1 cellular context compared by ENCODE assay signal in the genomic region with DNA sequence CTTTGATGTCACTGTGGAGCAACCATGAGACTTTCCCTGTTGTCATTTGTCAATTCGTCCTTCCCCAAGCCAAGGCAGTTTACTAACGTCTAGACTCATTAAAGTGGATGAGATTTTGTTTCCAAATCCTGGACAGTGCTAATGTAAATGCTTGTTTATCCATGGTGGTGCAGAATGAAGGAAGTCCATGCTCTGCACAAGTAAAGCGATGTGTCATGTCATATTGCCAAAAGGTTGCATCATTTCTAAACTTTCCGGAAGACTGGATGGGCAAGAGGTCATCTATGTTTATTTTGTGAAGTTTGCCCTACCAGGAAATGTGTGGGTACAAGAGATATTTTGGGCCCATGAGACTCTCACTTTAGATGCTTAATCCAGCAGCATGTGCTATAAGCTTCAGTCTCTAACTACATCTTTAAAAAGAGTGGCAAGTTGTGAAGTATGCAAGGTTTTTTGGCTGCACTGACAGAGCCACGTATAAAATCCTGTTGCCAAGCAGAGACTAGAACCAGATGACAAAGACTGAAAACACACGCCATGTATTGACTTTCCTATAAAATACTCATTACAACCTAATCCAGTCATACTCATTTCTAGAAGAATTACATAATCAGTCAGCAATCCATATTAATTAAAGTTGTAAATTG.
A peak's percentile ranks its signal among the peaks of the same experiment; 100 is the strongest.
TF ChIP-seq lines count a peak whose summit lies in the region.

No MANE protein-coding gene starts in this region.

TF ChIP-seq in K562, 482 proteins besides CTCF, POLR2A, EP300 and RAD21 (continued from another document and continues in another):
- TF ChIP-seq, protein P1, sequence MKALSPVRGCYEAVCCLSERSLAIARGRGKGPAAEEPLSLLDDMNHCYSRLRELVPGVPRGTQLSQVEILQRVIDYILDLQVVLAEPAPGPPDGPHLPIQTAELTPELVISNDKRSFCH (CRISPR knock-in tag; IDR thresholded peaks at IDR 0.05): peak; percentile 47; the same call in 1 of the 2 replicates
- TF ChIP-seq, protein P1 (tag; IDR thresholded peaks at IDR 0.05): peak; percentile 71
- TF ChIP-seq ELF4 (CRISPR knock-in tag; IDR thresholded peaks at IDR 0.05) (no peak), ZNF445 (CRISPR knock-in tag; IDR thresholded peaks at IDR 0.05; ENCODE audit: low read depth) (no peak), MTA1 (IDR thresholded peaks at IDR 0.05; ENCODE audit: borderline replicate concordance) (peak; percentile 64; the same call in 1 of the 2 replicates), SMAD1 (IDR thresholded peaks at IDR 0.05; ENCODE audit: low read depth, low read length, partially characterized antibody) (no peak), RBFOX2 (IDR thresholded peaks at IDR 0.05; ENCODE audit: low read depth, low read length) (0 out of 2 replicates have a peak, but pooled peaks have one; percentile 37), MECOM (CRISPR knock-in tag; IDR thresholded peaks at IDR 0.05) (peak; percentile 71), BDP1 (IDR thresholded peaks at IDR 0.05; ENCODE audit: insufficient read depth, insufficient read length) (no peak), NR4A1 (CRISPR knock-in tag; IDR thresholded peaks at IDR 0.05) (no peak), NR4A1 (tag; IDR thresholded peaks at IDR 0.05) (0 out of 2 replicates have a peak, but pooled peaks have one; percentile 74), TGIF2 (CRISPR knock-in tag; IDR thresholded peaks at IDR 0.05) (no peak), KDM5B (IDR thresholded peaks at IDR 0.05; ENCODE audit: insufficient replicate concordance, low read depth, low read length) (no peak), PML (IDR thresholded peaks at IDR 0.05; ENCODE audit: low read length) (peak; percentile 36; the same call in 1 of the 2 replicates), THRAP3 (IDR thresholded peaks at IDR 0.05; ENCODE audit: borderline replicate concordance) (no peak), ARNT (IDR thresholded peaks at IDR 0.05) (peak in 1 of 2 experiments; percentile 74; a peak in 1 of 4 replicates), ZNF232 (CRISPR knock-in tag; IDR thresholded peaks at IDR 0.05) (no peak), EP400 (IDR thresholded peaks at IDR 0.05) (peak; percentile 85), RFX7 (CRISPR knock-in tag; IDR thresholded peaks at IDR 0.05) (no peak), ZFPM2 (CRISPR knock-in tag; IDR thresholded peaks at IDR 0.05) (no peak), ZNF121 (CRISPR knock-in tag; conservative IDR thresholded peaks at IDR 0.05) (no peak), ZNF696 (CRISPR knock-in tag; conservative IDR thresholded peaks at IDR 0.05) (no peak), YY1 (IDR thresholded peaks at IDR 0.05; ENCODE audit: borderline replicate concordance in 1 of 3, control insufficient read depth in 1 of 3, extremely low read depth in 1 of 3, insufficient read depth in 3 of 3, insufficient read length in 1 of 3, insufficient replicate concordance in 2 of 3, low read depth in 1 of 3, low read length in 2 of 3) (no peak), CBX2 (IDR thresholded peaks at IDR 0.05; ENCODE audit: insufficient read depth, low read length, poor library complexity, severe bottlenecking) (no peak), SPI1 (IDR thresholded peaks at IDR 0.05; ENCODE audit: borderline replicate concordance, low read depth, low read length) (peak; percentile 61; the same call in 1 of the 2 replicates), LEF1 (IDR thresholded peaks at IDR 0.05) (peak; percentile 43; the same call in 1 of the 2 replicates), ZC3H11A (IDR thresholded peaks at IDR 0.05; ENCODE audit: low read depth, low read length) (no peak), IRF2 (CRISPR knock-in tag; IDR thresholded peaks at IDR 0.05) (no peak), DACH1 (IDR thresholded peaks at IDR 0.05; ENCODE audit: partially characterized antibody) (no peak), HDAC1 (IDR thresholded peaks at IDR 0.05) (0 out of 4 replicates have a peak, but pooled peaks of 1 of the 2 experiments have one; percentile 33), ZBED1 (IDR thresholded peaks at IDR 0.05) (no peak), DPF2 (IDR thresholded peaks at IDR 0.05) (peak; percentile 71), KAT8 (IDR thresholded peaks at IDR 0.05; ENCODE audit: low read depth) (no peak), FOXM1 (IDR thresholded peaks at IDR 0.05; ENCODE audit: low read depth) (no peak; the same call in 1 of the 2 replicates), FOXM1 (CRISPR knock-in tag; IDR thresholded peaks at IDR 0.05; ENCODE audit: low read depth) (no peak), HSF4 (CRISPR knock-in tag; IDR thresholded peaks at IDR 0.05; ENCODE audit: borderline replicate concordance) (peak; percentile 84; the same call in 1 of the 2 replicates), ZNF589 (CRISPR knock-in tag; IDR thresholded peaks at IDR 0.05; ENCODE audit: low read depth) (peak; percentile 95)
- TF ChIP-seq, protein P2, sequence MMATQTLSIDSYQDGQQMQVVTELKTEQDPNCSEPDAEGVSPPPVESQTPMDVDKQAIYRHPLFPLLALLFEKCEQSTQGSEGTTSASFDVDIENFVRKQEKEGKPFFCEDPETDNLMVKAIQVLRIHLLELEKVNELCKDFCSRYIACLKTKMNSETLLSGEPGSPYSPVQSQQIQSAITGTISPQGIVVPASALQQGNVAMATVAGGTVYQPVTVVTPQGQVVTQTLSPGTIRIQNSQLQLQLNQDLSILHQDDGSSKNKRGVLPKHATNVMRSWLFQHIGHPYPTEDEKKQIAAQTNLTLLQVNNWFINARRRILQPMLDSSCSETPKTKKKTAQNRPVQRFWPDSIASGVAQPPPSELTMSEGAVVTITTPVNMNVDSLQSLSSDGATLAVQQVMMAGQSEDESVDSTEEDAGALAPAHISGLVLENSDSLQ (IDR thresholded peaks at IDR 0.05): peak; percentile 60
- TF ChIP-seq, protein P3, sequence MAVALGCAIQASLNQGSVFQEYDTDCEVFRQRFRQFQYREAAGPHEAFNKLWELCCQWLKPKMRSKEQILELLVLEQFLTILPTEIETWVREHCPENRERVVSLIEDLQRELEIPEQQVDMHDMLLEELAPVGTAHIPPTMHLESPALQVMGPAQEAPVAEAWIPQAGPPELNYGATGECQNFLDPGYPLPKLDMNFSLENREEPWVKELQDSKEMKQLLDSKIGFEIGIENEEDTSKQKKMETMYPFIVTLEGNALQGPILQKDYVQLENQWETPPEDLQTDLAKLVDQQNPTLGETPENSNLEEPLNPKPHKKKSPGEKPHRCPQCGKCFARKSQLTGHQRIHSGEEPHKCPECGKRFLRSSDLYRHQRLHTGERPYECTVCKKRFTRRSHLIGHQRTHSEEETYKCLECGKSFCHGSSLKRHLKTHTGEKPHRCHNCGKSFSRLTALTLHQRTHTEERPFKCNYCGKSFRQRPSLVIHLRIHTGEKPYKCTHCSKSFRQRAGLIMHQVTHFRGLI (CRISPR knock-in tag; IDR thresholded peaks at IDR 0.05): peak; percentile 85
- TF ChIP-seq, protein P4, sequence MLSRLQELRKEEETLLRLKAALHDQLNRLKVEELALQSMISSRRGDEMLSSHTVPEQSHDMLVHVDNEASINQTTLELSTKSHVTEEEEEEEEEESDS (CRISPR knock-in tag; IDR thresholded peaks at IDR 0.05): no peak
- TF ChIP-seq, protein P5, sequence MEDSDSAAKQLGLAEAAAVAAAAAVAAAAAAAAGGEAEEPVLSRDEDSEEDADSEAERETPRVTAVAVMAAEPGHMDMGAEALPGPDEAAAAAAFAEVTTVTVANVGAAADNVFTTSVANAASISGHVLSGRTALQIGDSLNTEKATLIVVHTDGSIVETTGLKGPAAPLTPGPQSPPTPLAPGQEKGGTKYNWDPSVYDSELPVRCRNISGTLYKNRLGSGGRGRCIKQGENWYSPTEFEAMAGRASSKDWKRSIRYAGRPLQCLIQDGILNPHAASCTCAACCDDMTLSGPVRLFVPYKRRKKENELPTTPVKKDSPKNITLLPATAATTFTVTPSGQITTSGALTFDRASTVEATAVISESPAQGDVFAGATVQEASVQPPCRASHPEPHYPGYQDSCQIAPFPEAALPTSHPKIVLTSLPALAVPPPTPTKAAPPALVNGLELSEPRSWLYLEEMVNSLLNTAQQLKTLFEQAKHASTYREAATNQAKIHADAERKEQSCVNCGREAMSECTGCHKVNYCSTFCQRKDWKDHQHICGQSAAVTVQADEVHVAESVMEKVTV (CRISPR knock-in tag; IDR thresholded peaks at IDR 0.05): peak; percentile 69; the same call in 1 of the 2 replicates
- TF ChIP-seq, protein P6, sequence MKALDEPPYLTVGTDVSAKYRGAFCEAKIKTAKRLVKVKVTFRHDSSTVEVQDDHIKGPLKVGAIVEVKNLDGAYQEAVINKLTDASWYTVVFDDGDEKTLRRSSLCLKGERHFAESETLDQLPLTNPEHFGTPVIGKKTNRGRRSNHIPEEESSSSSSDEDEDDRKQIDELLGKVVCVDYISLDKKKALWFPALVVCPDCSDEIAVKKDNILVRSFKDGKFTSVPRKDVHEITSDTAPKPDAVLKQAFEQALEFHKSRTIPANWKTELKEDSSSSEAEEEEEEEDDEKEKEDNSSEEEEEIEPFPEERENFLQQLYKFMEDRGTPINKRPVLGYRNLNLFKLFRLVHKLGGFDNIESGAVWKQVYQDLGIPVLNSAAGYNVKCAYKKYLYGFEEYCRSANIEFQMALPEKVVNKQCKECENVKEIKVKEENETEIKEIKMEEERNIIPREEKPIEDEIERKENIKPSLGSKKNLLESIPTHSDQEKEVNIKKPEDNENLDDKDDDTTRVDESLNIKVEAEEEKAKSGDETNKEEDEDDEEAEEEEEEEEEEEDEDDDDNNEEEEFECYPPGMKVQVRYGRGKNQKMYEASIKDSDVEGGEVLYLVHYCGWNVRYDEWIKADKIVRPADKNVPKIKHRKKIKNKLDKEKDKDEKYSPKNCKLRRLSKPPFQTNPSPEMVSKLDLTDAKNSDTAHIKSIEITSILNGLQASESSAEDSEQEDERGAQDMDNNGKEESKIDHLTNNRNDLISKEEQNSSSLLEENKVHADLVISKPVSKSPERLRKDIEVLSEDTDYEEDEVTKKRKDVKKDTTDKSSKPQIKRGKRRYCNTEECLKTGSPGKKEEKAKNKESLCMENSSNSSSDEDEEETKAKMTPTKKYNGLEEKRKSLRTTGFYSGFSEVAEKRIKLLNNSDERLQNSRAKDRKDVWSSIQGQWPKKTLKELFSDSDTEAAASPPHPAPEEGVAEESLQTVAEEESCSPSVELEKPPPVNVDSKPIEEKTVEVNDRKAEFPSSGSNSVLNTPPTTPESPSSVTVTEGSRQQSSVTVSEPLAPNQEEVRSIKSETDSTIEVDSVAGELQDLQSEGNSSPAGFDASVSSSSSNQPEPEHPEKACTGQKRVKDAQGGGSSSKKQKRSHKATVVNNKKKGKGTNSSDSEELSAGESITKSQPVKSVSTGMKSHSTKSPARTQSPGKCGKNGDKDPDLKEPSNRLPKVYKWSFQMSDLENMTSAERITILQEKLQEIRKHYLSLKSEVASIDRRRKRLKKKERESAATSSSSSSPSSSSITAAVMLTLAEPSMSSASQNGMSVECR (CRISPR knock-in tag; IDR thresholded peaks at IDR 0.05): no peak
- TF ChIP-seq, protein P7, sequence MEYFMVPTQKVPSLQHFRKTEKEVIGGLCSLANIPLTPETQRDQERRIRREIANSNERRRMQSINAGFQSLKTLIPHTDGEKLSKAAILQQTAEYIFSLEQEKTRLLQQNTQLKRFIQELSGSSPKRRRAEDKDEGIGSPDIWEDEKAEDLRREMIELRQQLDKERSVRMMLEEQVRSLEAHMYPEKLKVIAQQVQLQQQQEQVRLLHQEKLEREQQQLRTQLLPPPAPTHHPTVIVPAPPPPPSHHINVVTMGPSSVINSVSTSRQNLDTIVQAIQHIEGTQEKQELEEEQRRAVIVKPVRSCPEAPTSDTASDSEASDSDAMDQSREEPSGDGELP (CRISPR knock-in tag; IDR thresholded peaks at IDR 0.05; ENCODE audit: borderline replicate concordance): no peak
- TF ChIP-seq, protein P8, sequence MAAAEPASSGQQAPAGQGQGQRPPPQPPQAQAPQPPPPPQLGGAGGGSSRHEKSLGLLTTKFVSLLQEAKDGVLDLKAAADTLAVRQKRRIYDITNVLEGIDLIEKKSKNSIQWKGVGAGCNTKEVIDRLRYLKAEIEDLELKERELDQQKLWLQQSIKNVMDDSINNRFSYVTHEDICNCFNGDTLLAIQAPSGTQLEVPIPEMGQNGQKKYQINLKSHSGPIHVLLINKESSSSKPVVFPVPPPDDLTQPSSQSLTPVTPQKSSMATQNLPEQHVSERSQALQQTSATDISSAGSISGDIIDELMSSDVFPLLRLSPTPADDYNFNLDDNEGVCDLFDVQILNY (CRISPR knock-in tag; IDR thresholded peaks at IDR 0.05): no peak
- TF ChIP-seq, protein P9, sequence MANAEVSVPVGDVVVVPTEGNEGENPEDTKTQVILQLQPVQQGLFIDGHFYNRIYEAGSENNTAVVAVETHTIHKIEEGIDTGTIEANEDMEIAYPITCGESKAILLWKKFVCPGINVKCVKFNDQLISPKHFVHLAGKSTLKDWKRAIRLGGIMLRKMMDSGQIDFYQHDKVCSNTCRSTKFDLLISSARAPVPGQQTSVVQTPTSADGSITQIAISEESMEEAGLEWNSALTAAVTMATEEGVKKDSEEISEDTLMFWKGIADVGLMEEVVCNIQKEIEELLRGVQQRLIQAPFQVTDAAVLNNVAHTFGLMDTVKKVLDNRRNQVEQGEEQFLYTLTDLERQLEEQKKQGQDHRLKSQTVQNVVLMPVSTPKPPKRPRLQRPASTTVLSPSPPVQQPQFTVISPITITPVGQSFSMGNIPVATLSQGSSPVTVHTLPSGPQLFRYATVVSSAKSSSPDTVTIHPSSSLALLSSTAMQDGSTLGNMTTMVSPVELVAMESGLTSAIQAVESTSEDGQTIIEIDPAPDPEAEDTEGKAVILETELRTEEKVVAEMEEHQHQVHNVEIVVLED (CRISPR knock-in tag; IDR thresholded peaks at IDR 0.05): peak; percentile 63; the same call in 1 of the 2 replicates
- TF ChIP-seq, protein P10, sequence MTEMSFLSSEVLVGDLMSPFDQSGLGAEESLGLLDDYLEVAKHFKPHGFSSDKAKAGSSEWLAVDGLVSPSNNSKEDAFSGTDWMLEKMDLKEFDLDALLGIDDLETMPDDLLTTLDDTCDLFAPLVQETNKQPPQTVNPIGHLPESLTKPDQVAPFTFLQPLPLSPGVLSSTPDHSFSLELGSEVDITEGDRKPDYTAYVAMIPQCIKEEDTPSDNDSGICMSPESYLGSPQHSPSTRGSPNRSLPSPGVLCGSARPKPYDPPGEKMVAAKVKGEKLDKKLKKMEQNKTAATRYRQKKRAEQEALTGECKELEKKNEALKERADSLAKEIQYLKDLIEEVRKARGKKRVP (CRISPR knock-in tag; IDR thresholded peaks at IDR 0.05): peak; percentile 99
- TF ChIP-seq, protein P11, sequence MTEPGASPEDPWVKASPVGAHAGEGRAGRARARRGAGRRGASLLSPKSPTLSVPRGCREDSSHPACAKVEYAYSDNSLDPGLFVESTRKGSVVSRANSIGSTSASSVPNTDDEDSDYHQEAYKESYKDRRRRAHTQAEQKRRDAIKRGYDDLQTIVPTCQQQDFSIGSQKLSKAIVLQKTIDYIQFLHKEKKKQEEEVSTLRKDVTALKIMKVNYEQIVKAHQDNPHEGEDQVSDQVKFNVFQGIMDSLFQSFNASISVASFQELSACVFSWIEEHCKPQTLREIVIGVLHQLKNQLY (CRISPR knock-in tag; conservative IDR thresholded peaks at IDR 0.05): no peak
- TF ChIP-seq, protein P12, sequence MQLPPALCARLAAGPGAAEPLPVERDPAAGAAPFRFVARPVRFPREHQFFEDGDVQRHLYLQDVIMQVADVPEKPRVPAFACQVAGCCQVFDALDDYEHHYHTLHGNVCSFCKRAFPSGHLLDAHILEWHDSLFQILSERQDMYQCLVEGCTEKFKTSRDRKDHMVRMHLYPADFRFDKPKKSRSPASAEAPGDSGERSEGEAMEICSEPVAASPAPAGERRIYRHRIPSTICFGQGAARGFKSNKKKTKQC (CRISPR knock-in tag; IDR thresholded peaks at IDR 0.05): no peak
